In genomic region chr1:25695991-25696330, GRCh38 we compare ENCODE assay signal across 8 cellular contexts.
DNase-seq lines count a peak whose midpoint lies in the region; ATAC-seq, FAIRE-seq and TF ChIP-seq lines count a peak whose summit lies in the region.

No MANE protein-coding gene starts in this region.

- peaks cover 8 to 11% of the 10 kb centered on the region in 2 donors for H3K4me1 ChIP-seq in lung (ENCODE audit: control insufficient read depth in 2 of 2, insufficient read depth in 2 of 2, low read length in 2 of 2)

- no peaks in the 10 kb centered on the region for H3K9me3 ChIP-seq in lung (ENCODE audit: control insufficient read depth in 2 of 2, insufficient read depth in 1 of 2, low read length in 1 of 2)

- H3K4me1 Mint-ChIP-seq in activated naive CD8-positive, alpha-beta T cell (ENCODE audit: low read depth) = peaks cover 46% of the 10 kb centered on the region
- H3K4me1 Mint-ChIP-seq in activated naive CD8-positive, alpha-beta T cell treated with anti-CD3 and anti-CD28 coated beads for 36 hours = peaks cover 42% of the 10 kb centered on the region
- H3K4me1 Mint-ChIP-seq in type B pancreatic cell (ENCODE audit: unreplicated experiment) = peaks cover 60% of the 10 kb centered on the region

- H3K4me3 ChIP-seq in bronchial epithelial cell (ENCODE audit: low read depth, low read length) = no peak overlapping the region
- H3K4me3 ChIP-seq in lung = no peak overlapping the region

- no peaks in the 10 kb centered on the region for H3K27me3 ChIP-seq in bronchial epithelial cell (ENCODE audit: control insufficient read depth, insufficient read depth, low read length)
- H3K27me3 ChIP-seq in lung (ENCODE audit: control insufficient read depth, insufficient read depth) = no peaks in the 10 kb centered on the region

- H3K36me3 ChIP-seq in bronchial epithelial cell (ENCODE audit: control insufficient read depth, insufficient read depth, low read length) (no peaks in the 10 kb centered on the region), lung (ENCODE audit: control insufficient read depth in 2 of 2, insufficient read depth in 2 of 2, low read length in 2 of 2) (no peaks in the 10 kb centered on the region)

- H3K4me3 Mint-ChIP-seq in activated naive CD8-positive, alpha-beta T cell = no peak overlapping the region
- no peak overlapping the region for H3K4me3 Mint-ChIP-seq in activated naive CD8-positive, alpha-beta T cell treated with anti-CD3 and anti-CD28 coated beads for 36 hours
- H3K4me3 Mint-ChIP-seq in type B pancreatic cell = peak overlapping the region; percentile 5

- H3K36me3 Mint-ChIP-seq in activated naive CD8-positive, alpha-beta T cell = no peaks in the 10 kb centered on the region
- peaks cover 1% of the 10 kb centered on the region for H3K36me3 Mint-ChIP-seq in activated naive CD8-positive, alpha-beta T cell treated with anti-CD3 and anti-CD28 coated beads for 36 hours
- H3K36me3 Mint-ChIP-seq in type B pancreatic cell = no peaks in the 10 kb centered on the region

- H3K27ac Mint-ChIP-seq in activated naive CD8-positive, alpha-beta T cell = peak overlapping the region; percentile 13
- no peak overlapping the region for H3K27ac Mint-ChIP-seq in activated naive CD8-positive, alpha-beta T cell treated with anti-CD3 and anti-CD28 coated beads for 36 hours
- peak overlapping the region; percentile 10 for H3K27ac Mint-ChIP-seq in type B pancreatic cell

- H3K27me3 Mint-ChIP-seq in activated naive CD8-positive, alpha-beta T cell = no peaks in the 10 kb centered on the region
- H3K27me3 Mint-ChIP-seq in activated naive CD8-positive, alpha-beta T cell treated with anti-CD3 and anti-CD28 coated beads for 36 hours = no peaks in the 10 kb centered on the region
- H3K27me3 Mint-ChIP-seq in type B pancreatic cell = no peaks in the 10 kb centered on the region

- TF ChIP-seq CTCF in bronchial epithelial cell (IDR thresholded peaks at IDR 0.05; ENCODE audit: insufficient read depth, low read length, severe bottlenecking) (no peak), lung (IDR thresholded peaks at IDR 0.05; ENCODE audit: control extremely low read depth, extremely low read depth) (no peak), type B pancreatic cell (conservative IDR thresholded peaks at IDR 0.05) (no peak)

- WGBS in lung, 2 donors = 77 to 79% methylated on average over 5 of the region's 5 CpGs

- peak; percentile 53 for ATAC-seq in lung (ENCODE audit: insufficient read depth, low FRiP score)
- no peak for ATAC-seq in GM21619 (IDR thresholded peaks at IDR 0.05; ENCODE audit: unreplicated experiment)

- DNase-seq in activated naive CD8-positive, alpha-beta T cell treated with anti-CD3 and anti-CD28 coated beads for 36 hours = no peak
- peak; percentile 97 for DNase-seq in bronchial epithelial cell (ENCODE audit: low read depth)
- no peak for DNase-seq in lung (ENCODE audit: low spot score)
- no peak for DNase-seq in type B pancreatic cell (ENCODE audit: extremely low spot score, unreplicated experiment)
- no peak for DNase-seq in GM19240 (ENCODE audit: insufficient read length, low spot score)
- DNase-seq in NCI-H748 (lab: John Stamatoyannopoulos, UW; ENCODE audit: unreplicated experiment) = no peak

- no peaks in the 10 kb centered on the region for H3K9me3 Mint-ChIP-seq in activated naive CD8-positive, alpha-beta T cell (ENCODE audit: low read depth)
- H3K9me3 Mint-ChIP-seq in activated naive CD8-positive, alpha-beta T cell treated with anti-CD3 and anti-CD28 coated beads for 36 hours = no peaks in the 10 kb centered on the region
- H3K9me3 Mint-ChIP-seq in type B pancreatic cell = no peaks in the 10 kb centered on the region

- peak; percentile 94 for FAIRE-seq in bronchial epithelial cell (lab: Jason Lieb, UNC)

- peak overlapping the region; percentile 61 to 67 for H3K27ac ChIP-seq in lung (ENCODE audit: low read depth in 1 of 2, low read length in 1 of 2)
